ENCODE assay signal across 8 cellular contexts in genomic region chr19:575527-576506, GRCh38. TPM values are rescaled to one million over a fixed set of nuclear protein-coding genes. Genes with fewer than 3 reads are reported as not detected.
A peak's percentile ranks its signal among the peaks of the same experiment; 100 is the strongest.
DNase-seq lines count a peak whose midpoint lies in the region; ATAC-seq and TF ChIP-seq lines count a peak whose summit lies in the region.

No MANE protein-coding gene starts in this region.

- H3K27me3 ChIP-seq in GM23338 (ENCODE audit: insufficient read depth): no peaks in the 10 kb centered on the region

- peaks cover 17% of the 10 kb centered on the region; the same call in 1 of the 2 replicates for H3F3A ChIP-seq in GM23338 (replicated peaks; ENCODE audit: low read depth)

- H3K4me1 Mint-ChIP-seq in GM23338: peaks cover 24% of the 10 kb centered on the region
- peaks cover 37% of the 10 kb centered on the region for H3K4me1 Mint-ChIP-seq in activated naive CD8-positive, alpha-beta T cell treated with anti-CD3 and anti-CD28 coated beads, Interleukin-2, amount 50 U/mL, for 24 hours

- peak overlapping the region; percentile 100; the same call in 1 of the 2 replicates for H3K4me2 ChIP-seq in GM23338

- H3K9me2 ChIP-seq in GM23338 (ENCODE audit: insufficient read depth): no peaks in the 10 kb centered on the region

- peaks cover 30% of the 10 kb centered on the region for H3K27me3 Mint-ChIP-seq in GM23338 (ENCODE audit: insufficient read depth, low read depth, poor library complexity)
- H3K27me3 Mint-ChIP-seq in activated naive CD8-positive, alpha-beta T cell treated with anti-CD3 and anti-CD28 coated beads, Interleukin-2, amount 50 U/mL, for 24 hours: peaks cover 4% of the 10 kb centered on the region

- H3K9me3 Mint-ChIP-seq in GM23338: peaks cover 5% of the 10 kb centered on the region; the same call in 2 of the 3 replicates
- no peaks in the 10 kb centered on the region for H3K9me3 Mint-ChIP-seq in activated naive CD8-positive, alpha-beta T cell treated with anti-CD3 and anti-CD28 coated beads, Interleukin-2, amount 50 U/mL, for 24 hours

- no peak for TF ChIP-seq CTCF in GM23338 (conservative IDR thresholded peaks at IDR 0.05; ENCODE audit: low read depth in 2 of 2)
- TF ChIP-seq CTCF in retinal pigment epithelial cell (conservative IDR thresholded peaks at IDR 0.05; ENCODE audit: low read depth, low read length): no peak

- H3K4me1 ChIP-seq in GM23338 (ENCODE audit: insufficient read depth): peaks cover 18% of the 10 kb centered on the region

- peak overlapping the region; percentile 69; the same call in 1 of the 2 replicates for H3K27ac ChIP-seq in GM23338 (ENCODE audit: low read depth)

- intact Hi-C loops in Right ventricle myocardium inferior (cut with DNase I): loop anchor here (5.0 to 10.0 kb wide), 2 partner anchors 86 to 219 kb away; partner anchors contain the start of genes PTBP1 and RNF126

- no peak overlapping the region for H3K27ac Mint-ChIP-seq in GM23338
- no peak overlapping the region for H3K27ac Mint-ChIP-seq in activated naive CD8-positive, alpha-beta T cell treated with anti-CD3 and anti-CD28 coated beads, Interleukin-2, amount 50 U/mL, for 24 hours

- DNase-seq in GM23338 (ENCODE audit: low spot score): peak; percentile 18
- no peak for DNase-seq in activated naive CD8-positive, alpha-beta T cell treated with anti-CD3 and anti-CD28 coated beads, Interleukin-2, amount 50 U/mL, for 24 hours
- peak; percentile 83 for DNase-seq in Right ventricle myocardium inferior (ENCODE audit: missing footprints)
- DNase-seq in retinal pigment epithelial cell (ENCODE audit: low read depth): peak; percentile 54
- DNase-seq in NCI-H1105 treated with DMSO at 0.1 percent for 48 hours (lab: John Stamatoyannopoulos, UW): no peak
- no peak for DNase-seq in NCI-H2029 treated with DMSO at 0.1 percent for 48 hours (lab: John Stamatoyannopoulos, UW)

- no peak overlapping the region for H2AFZ ChIP-seq in GM23338

- H3K36me3 ChIP-seq in GM23338 (ENCODE audit: insufficient read depth): no peaks in the 10 kb centered on the region

- H4K20me1 ChIP-seq in GM23338 (replicated peaks; ENCODE audit: insufficient read depth): peaks cover 55% of the 10 kb centered on the region

- peaks cover 79% of the 10 kb centered on the region for H3K79me2 ChIP-seq in GM23338 (replicated peaks; ENCODE audit: insufficient read depth)

- peak overlapping the region; percentile 14; the same call in 1 of the 3 replicates for H3K4me3 Mint-ChIP-seq in GM23338
- peak overlapping the region; percentile 21 for H3K4me3 Mint-ChIP-seq in activated naive CD8-positive, alpha-beta T cell treated with anti-CD3 and anti-CD28 coated beads, Interleukin-2, amount 50 U/mL, for 24 hours

- H3K4me3 ChIP-seq in GM23338 (peak overlapping the region; percentile 20; the same call in 1 of the 2 replicates), retinal pigment epithelial cell (ENCODE audit: low read length) (peak overlapping the region; percentile 95)

- ATAC-seq in GM23338 (no peak), Right ventricle myocardium inferior (peak; percentile 53), GM18498 (IDR thresholded peaks at IDR 0.05; ENCODE audit: unreplicated experiment) (no peak), HG03135 (IDR thresholded peaks at IDR 0.05; ENCODE audit: unreplicated experiment) (no peak)
- ATAC-seq in activated naive CD8-positive, alpha-beta T cell treated with anti-CD3 and anti-CD28 coated beads, Interleukin-2, amount 50 U/mL, for 24 hours: no peak

- H3K36me3 Mint-ChIP-seq in GM23338 (ENCODE audit: low read depth): peaks cover 35% of the 10 kb centered on the region
- peaks cover 13% of the 10 kb centered on the region for H3K36me3 Mint-ChIP-seq in activated naive CD8-positive, alpha-beta T cell treated with anti-CD3 and anti-CD28 coated beads, Interleukin-2, amount 50 U/mL, for 24 hours (ENCODE audit: low read depth)

TF ChIP-seq in GM23338, 12 proteins besides CTCF, POLR2A, EP300 and RAD21:
- TF ChIP-seq EZH2 (IDR thresholded peaks at IDR 0.05; ENCODE audit: low read depth, unreplicated experiment) (no peak), CREB1 (CRISPR knock-in tag; IDR thresholded peaks at IDR 0.05; ENCODE audit: low read depth) (no peak)

RNA-seq across cellular contexts. Expression of gene BSG, which starts 3.4 kb away (rescaled TPM):
- total RNA-seq in GM23338 (2014; rRNA removed; shearing (Covaris generic)): 891 and 973 TPM in 2 replicates
- polyA plus RNA-seq in GM23338 (2016; fragmentation: Nextera tagmentation; extraction: Ambion mirVana): 957 and 960 TPM in 2 replicates
- total RNA-seq in Right ventricle myocardium inferior: 1,651 TPM

RNA-seq across cellular contexts. Expression of gene HCN2, which starts 13.9 kb away (rescaled TPM):
- 2.9 and 3.7 TPM in 2 replicates for total RNA-seq in GM23338 (2014; rRNA removed; shearing (Covaris generic))
- 0.06 and 0.14 TPM in 2 replicates for polyA plus RNA-seq in GM23338 (2016; fragmentation: Nextera tagmentation; extraction: Ambion mirVana)
- total RNA-seq in Right ventricle myocardium inferior: 4.5 TPM

RNA-seq across cellular contexts. Expression of gene GZMM, which starts 32.0 kb away (rescaled TPM):
- not detected in 2 replicates for total RNA-seq in GM23338 (2014; rRNA removed; shearing (Covaris generic))
- 0.29 TPM in 1 of 2 replicates, not detected in the other for polyA plus RNA-seq in GM23338 (2016; fragmentation: Nextera tagmentation; extraction: Ambion mirVana)
- total RNA-seq in Right ventricle myocardium inferior: not detected

RNA-seq across cellular contexts. Expression of gene CDC34, which starts 44.3 kb away (rescaled TPM):
- 146 and 148 TPM in 2 replicates for total RNA-seq in GM23338 (2014; rRNA removed; shearing (Covaris generic))
- 114 and 118 TPM in 2 replicates for polyA plus RNA-seq in GM23338 (2016; fragmentation: Nextera tagmentation; extraction: Ambion mirVana)
- total RNA-seq in Right ventricle myocardium inferior: 109 TPM

RNA-seq across cellular contexts. Expression of gene POLRMT, which starts 57.5 kb away (rescaled TPM):
- total RNA-seq in GM23338 (2014; rRNA removed; shearing (Covaris generic)): 120 and 148 TPM in 2 replicates
- polyA plus RNA-seq in GM23338 (2016; fragmentation: Nextera tagmentation; extraction: Ambion mirVana): 98.0 and 125 TPM in 2 replicates
- total RNA-seq in Right ventricle myocardium inferior: 51.2 TPM

Comparison
In these comparisons a context has a peak if more than half of its experiments do, and no peak if none do; other contexts are left out.
1. DNase-seq: peak in GM23338 (single experiment), Right ventricle myocardium inferior (single experiment) and retinal pigment epithelial cell (single experiment); none in activated naive CD8-positive, alpha-beta T cell treated with anti-CD3 and anti-CD28 coated beads, Interleukin-2, amount 50 U/mL, for 24 hours (single experiment), NCI-H1105 treated with DMSO at 0.1 percent for 48 hours (single experiment) and NCI-H2029 treated with DMSO at 0.1 percent for 48 hours (single experiment).